In genomic region chr4:11489449-11490083, GRCh38 we compare ENCODE assay signal across 1 cellular context.
TF ChIP-seq lines count a peak whose summit lies in the region.

No MANE protein-coding gene starts in this region.

TF ChIP-seq in HepG2, 621 proteins besides CTCF, POLR2A, EP300 and RAD21 (continued from another document):
- TF ChIP-seq, protein P1, sequence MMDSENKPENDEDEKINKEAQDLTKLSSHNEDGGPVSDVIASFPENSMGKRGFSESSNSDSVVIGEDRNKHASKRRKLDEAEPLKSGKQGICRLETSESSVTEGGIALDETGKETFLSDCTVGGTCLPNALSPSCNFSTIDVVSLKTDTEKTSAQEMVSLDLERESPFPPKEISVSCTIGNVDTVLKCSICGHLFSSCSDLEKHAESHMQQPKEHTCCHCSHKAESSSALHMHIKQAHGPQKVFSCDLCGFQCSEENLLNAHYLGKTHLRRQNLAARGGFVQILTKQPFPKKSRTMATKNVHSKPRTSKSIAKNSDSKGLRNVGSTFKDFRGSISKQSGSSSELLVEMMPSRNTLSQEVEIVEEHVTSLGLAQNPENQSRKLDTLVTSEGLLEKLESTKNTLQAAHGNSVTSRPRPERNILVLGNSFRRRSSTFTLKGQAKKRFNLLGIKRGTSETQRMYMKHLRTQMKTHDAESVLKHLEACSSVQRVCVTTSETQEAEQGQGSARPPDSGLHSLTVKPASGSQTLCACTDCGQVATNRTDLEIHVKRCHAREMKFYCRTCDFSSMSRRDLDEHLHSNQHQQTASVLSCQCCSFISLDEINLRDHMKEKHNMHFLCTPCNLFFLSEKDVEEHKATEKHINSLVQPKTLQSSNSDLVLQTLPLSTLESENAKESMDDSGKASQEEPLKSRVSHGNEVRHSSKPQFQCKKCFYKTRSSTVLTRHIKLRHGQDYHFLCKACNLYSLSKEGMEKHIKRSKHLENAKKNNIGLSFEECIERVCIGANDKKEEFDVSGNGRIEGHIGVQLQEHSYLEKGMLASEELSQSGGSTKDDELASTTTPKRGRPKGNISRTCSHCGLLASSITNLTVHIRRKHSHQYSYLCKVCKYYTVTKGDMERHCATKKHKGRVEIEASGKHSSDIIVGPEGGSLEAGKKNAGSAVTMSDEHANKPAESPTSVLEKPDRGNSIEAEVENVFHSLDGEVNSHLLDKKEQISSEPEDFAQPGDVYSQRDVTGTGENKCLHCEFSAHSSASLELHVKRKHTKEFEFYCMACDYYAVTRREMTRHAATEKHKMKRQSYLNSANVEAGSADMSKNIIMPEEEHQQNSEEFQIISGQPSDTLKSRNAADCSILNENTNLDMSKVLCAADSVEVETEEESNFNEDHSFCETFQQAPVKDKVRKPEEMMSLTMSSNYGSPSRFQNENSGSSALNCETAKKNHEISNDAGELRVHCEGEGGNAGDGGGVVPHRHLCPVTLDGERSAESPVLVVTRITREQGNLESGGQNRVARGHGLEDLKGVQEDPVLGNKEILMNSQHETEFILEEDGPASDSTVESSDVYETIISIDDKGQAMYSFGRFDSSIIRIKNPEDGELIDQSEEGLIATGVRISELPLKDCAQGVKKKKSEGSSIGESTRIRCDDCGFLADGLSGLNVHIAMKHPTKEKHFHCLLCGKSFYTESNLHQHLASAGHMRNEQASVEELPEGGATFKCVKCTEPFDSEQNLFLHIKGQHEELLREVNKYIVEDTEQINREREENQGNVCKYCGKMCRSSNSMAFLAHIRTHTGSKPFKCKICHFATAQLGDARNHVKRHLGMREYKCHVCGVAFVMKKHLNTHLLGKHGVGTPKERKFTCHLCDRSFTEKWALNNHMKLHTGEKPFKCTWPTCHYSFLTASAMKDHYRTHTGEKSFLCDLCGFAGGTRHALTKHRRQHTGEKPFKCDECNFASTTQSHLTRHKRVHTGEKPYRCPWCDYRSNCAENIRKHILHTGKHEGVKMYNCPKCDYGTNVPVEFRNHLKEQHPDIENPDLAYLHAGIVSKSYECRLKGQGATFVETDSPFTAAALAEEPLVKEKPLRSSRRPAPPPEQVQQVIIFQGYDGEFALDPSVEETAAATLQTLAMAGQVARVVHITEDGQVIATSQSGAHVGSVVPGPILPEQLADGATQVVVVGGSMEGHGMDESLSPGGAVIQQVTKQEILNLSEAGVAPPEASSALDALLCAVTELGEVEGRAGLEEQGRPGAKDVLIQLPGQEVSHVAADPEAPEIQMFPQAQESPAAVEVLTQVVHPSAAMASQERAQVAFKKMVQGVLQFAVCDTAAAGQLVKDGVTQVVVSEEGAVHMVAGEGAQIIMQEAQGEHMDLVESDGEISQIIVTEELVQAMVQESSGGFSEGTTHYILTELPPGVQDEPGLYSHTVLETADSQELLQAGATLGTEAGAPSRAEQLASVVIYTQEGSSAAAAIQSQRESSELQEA (CRISPR knock-in tag; IDR thresholded peaks at IDR 0.05; ENCODE audit: not compliant biosample characterization), result no peak
- TF ChIP-seq ZBTB25 (CRISPR knock-in tag; IDR thresholded peaks at IDR 0.05) (no peak), ZNF75D (CRISPR knock-in tag; IDR thresholded peaks at IDR 0.05; ENCODE audit: borderline replicate concordance) (no peak), KMT2B (CRISPR knock-in tag; IDR thresholded peaks at IDR 0.05) (no peak), RARG (CRISPR knock-in tag; IDR thresholded peaks at IDR 0.05; ENCODE audit: low read depth) (no peak), SUZ12 (IDR thresholded peaks at IDR 0.05; ENCODE audit: low read depth, low read length) (no peak), ZNF564 (CRISPR knock-in tag; IDR thresholded peaks at IDR 0.05) (no peak), ZNF543 (CRISPR knock-in tag; IDR thresholded peaks at IDR 0.05) (no peak), SCMH1 (CRISPR knock-in tag; IDR thresholded peaks at IDR 0.05; ENCODE audit: borderline replicate concordance) (no peak)
TF ChIP-seq in HepG2: peak in this region for 0.
